ENCODE assay signal across 16 cellular contexts in the genomic region with DNA sequence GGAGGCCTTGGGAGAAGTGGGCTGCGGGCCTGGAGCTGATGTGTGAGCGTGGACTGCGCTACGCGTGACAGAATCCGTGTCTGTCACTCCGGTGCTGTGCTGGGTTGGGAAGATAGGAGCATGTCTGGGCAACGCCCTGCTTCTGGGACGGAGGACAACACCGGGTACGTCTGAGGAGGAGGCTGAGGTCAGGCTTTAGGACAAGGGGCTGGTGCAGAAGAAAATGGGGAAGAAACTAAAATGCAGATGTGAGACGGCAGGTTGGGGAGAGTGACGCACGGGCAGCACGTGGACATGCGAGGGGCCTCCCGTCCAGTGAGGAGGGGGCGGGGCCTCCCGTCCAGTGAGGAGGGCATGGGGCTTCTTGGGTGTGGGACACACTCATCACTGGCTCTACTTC.
"Had no signal": no experiment of that assay in that cellular context is flagged by ENCODE, and none has a peak within 500 bp of the region (broad histone marks: within the 10 kb centered on the region; RNA-seq: fewer than 3 reads in every experiment).

No MANE protein-coding gene starts in this region.

- H3K4me3 Mint-ChIP-seq: activated T-cell treated with anti-CD3 and anti-CD28 coated beads, Interleukin-2, amount 50 U/mL, for 24 hours; nephron; T-helper 1 cell treated with Interleukin-12 subunit alpha and Interleukin-12 subunit beta and Interleukin-4 antibody, amounts not matched to agents 30 μg/mL and 1 μg/mL, for 36 hours had no signal

- H3K4me1 Mint-ChIP-seq: nephron had no signal

- H3K4me1 ChIP-seq: adrenal gland, gastrocnemius medialis, parathyroid adenoma, tibial artery had no signal

- H3K27ac Mint-ChIP-seq: nephron; T-helper 1 cell treated with Interleukin-12 subunit alpha and Interleukin-12 subunit beta and Interleukin-4 antibody, amounts not matched to agents 30 μg/mL and 1 μg/mL, for 36 hours had no signal

- H3K9me3 ChIP-seq: adrenal gland, gastrocnemius medialis, tibial artery had no signal

- H3K9me3 Mint-ChIP-seq: nephron; T-helper 1 cell treated with Interleukin-12 subunit alpha and Interleukin-12 subunit beta and Interleukin-4 antibody, amounts not matched to agents 30 μg/mL and 1 μg/mL, for 36 hours had no signal

- H3K27me3 Mint-ChIP-seq: activated T-cell treated with anti-CD3 and anti-CD28 coated beads, Interleukin-2, amount 50 U/mL, for 24 hours had no signal

- DNase-seq: activated CD4-positive, alpha-beta T cell treated with anti-CD3 and anti-CD28 coated beads, Interleukin-2, amount 50 U/mL, for 1 hour; activated CD4-positive, CD25-positive, alpha-beta regulatory T cell; activated gamma-delta T cell treated with Interleukin-2 at 50 U/mL for 16 hours; activated T-cell treated with anti-CD3 and anti-CD28 coated beads, Interleukin-2, amount 50 U/mL, for 24 hours; adrenal gland; cortex of kidney; effector CD8-positive, alpha-beta T cell; gastrocnemius medialis; retina; SHP77 treated with DMSO at 0.1 percent for 48 hours had no signal

- H3K27me3 ChIP-seq: adrenal gland, gastrocnemius medialis had no signal

- H3K4me3 ChIP-seq: adrenal gland, gastrocnemius medialis, skin epidermis, tibial artery had no signal

- ATAC-seq: gastrocnemius medialis had no signal

- H3K36me3 ChIP-seq: adrenal gland, gastrocnemius medialis had no signal

- H3K27ac ChIP-seq: adrenal gland, epithelial cell of prostate, gastrocnemius medialis, parathyroid adenoma, skin epidermis, tibial artery had no signal
